ENCODE assay signal across 10 cellular contexts in genomic region chr9:90107021-90107771, GRCh38.
DNase-seq lines count a peak whose midpoint lies in the region; ATAC-seq, FAIRE-seq and TF ChIP-seq lines count a peak whose summit lies in the region.
"Had no signal": no experiment of that assay in that cellular context is flagged by ENCODE, and none has a peak within 500 bp of the region (broad histone marks: within the 10 kb centered on the region; RNA-seq: fewer than 3 reads in every experiment).

No MANE protein-coding gene starts in this region.

- no peak for ATAC-seq in A549
- peak; percentile 66 to 81 for ATAC-seq in lower lobe of right lung

- H3K4me3 ChIP-seq in A549 (no peak overlapping the region), lower lobe of right lung (no peak overlapping the region), Karpas-422 (ENCODE audit: low read length) (no peak overlapping the region)
- H3K4me3 ChIP-seq: breast epithelium had no signal

- DNase-seq in A549 (ENCODE audit: low read depth in 1 of 2, low spot score in 1 of 2) (peak; percentile 27 to 28), NCI-H1436 treated with DMSO at 0.1 percent for 48 hours (lab: John Stamatoyannopoulos, UW) (peak; percentile 4), astrocyte of the hippocampus (ENCODE audit: low read depth, low spot score) (peak; percentile 65), lower lobe of right lung (no peak), Karpas-422 (no peak), putamen (ENCODE audit: low spot score) (no peak)
- DNase-seq in activated naive CD4-positive, alpha-beta T cell (lab: John Stamatoyannopoulos, UW): no peak
- no peak for DNase-seq in activated CD4-positive, alpha-beta T cell treated with anti-CD3 and anti-CD28 coated beads for 4 hours
- DNase-seq: activated CD4-positive, alpha-beta T cell treated with anti-CD3 and anti-CD28 coated beads, Interleukin-2, amount 10 ng/mL, durations not matched to agents 7 days and 5 days had no signal

- no peaks in the 10 kb centered on the region for H3K9me2 ChIP-seq in Karpas-422 (replicated peaks; ENCODE audit: insufficient read depth, low read length)

- TF ChIP-seq RAD21 in A549 (conservative IDR thresholded peaks at IDR 0.05 in 1 of 2, IDR thresholded peaks at IDR 0.05 in 1 of 2): no peak

- no peak for TF ChIP-seq POLR2A in A549 (IDR thresholded peaks at IDR 0.05; ENCODE audit: low read length)

- H3K4me2 ChIP-seq in A549 (no peak overlapping the region), Karpas-422 (ENCODE audit: low read depth, low read length, poor library complexity, severe bottlenecking) (no peak overlapping the region)

- intact Hi-C loops in lower lobe of right lung (cut with DNase I): no loop called here

- POLR2A ChIA-PET in A549 (lab: Yijun Ruan, JAX): no interaction called here

- H3K4me1 ChIP-seq in A549 (no peaks in the 10 kb centered on the region), lower lobe of right lung (peaks cover 25% of the 10 kb centered on the region), Karpas-422 (ENCODE audit: low read length) (no peaks in the 10 kb centered on the region)
- H3K4me1 ChIP-seq: breast epithelium had no signal

- no peak for TF ChIP-seq CTCF in A549 (IDR thresholded peaks at IDR 0.05)
- TF ChIP-seq CTCF in lower lobe of right lung (IDR thresholded peaks at IDR 0.05): no peak

- H3K27me3 ChIP-seq in lower lobe of right lung (ENCODE audit: low read depth) (no peaks in the 10 kb centered on the region), Karpas-422 (ENCODE audit: low read length) (no peaks in the 10 kb centered on the region)

- CTCF ChIA-PET in A549 (lab: Yijun Ruan, JAX): interaction anchor here (0.8 to 9.1 kb wide), 5 partner anchors 112 to 649 kb away, joined by 3 to 371 read pairs (median 22); partner anchors contain the start of gene GADD45G

- no peak overlapping the region for H3K27ac ChIP-seq in A549
- H3K27ac ChIP-seq in lower lobe of right lung: no peak overlapping the region
- no peak overlapping the region for H3K27ac ChIP-seq in Karpas-422 (ENCODE audit: low read length)

- FAIRE-seq in A549 (lab: Jason Lieb, UNC): no peak

- H3K36me3 ChIP-seq in lower lobe of right lung: no peaks in the 10 kb centered on the region
- H3K36me3 ChIP-seq in Karpas-422 (ENCODE audit: insufficient read depth, low read length): no peaks in the 10 kb centered on the region
- H3K36me3 ChIP-seq: breast epithelium had no signal

- H3K9me3 ChIP-seq in A549: no peaks in the 10 kb centered on the region
- no peaks in the 10 kb centered on the region for H3K9me3 ChIP-seq in lower lobe of right lung
- no peaks in the 10 kb centered on the region for H3K9me3 ChIP-seq in Karpas-422 (ENCODE audit: low read length)
- H3K9me3 ChIP-seq: breast epithelium had no signal

- no peak overlapping the region for H3K9ac ChIP-seq in Karpas-422 (ENCODE audit: low read length)

- H2AFZ ChIP-seq in Karpas-422 (ENCODE audit: low read length): no peak overlapping the region

- TF ChIP-seq EP300 in A549 (IDR thresholded peaks at IDR 0.05): no peak

- H4K20me1 ChIP-seq in Karpas-422 (ENCODE audit: insufficient read depth, low read depth, low read length): no peaks in the 10 kb centered on the region

- H3K79me2 ChIP-seq in Karpas-422 (ENCODE audit: low read length): no peaks in the 10 kb centered on the region

- 14% methylated on average over 4 of the region's 4 CpGs for WGBS in A549 (ENCODE audit: missing lambda C conversion rate)

TF ChIP-seq in A549, 52 proteins besides CTCF, POLR2A, EP300 and RAD21:
- TF ChIP-seq FOSL2 (IDR thresholded peaks at IDR 0.05) (no peak), FOSL2 (CRISPR knock-in tag; IDR thresholded peaks at IDR 0.05) (peak; percentile 49), POLR2AphosphoS2 (conservative IDR thresholded peaks at IDR 0.05; ENCODE audit: low read length) (no peak)

Comparison
In these comparisons a context has a peak if more than half of its experiments do, and no peak if none do; other contexts are left out.
1. ATAC-seq: peak in lower lobe of right lung (2 of 2); none in A549 (0 of 2).
2. DNase-seq: peak in A549 (2 of 2), NCI-H1436 treated with DMSO at 0.1 percent for 48 hours (single experiment) and astrocyte of the hippocampus (single experiment); none in lower lobe of right lung (single experiment), activated naive CD4-positive, alpha-beta T cell (0 of 4), activated CD4-positive, alpha-beta T cell treated with anti-CD3 and anti-CD28 coated beads for 4 hours (0 of 2), Karpas-422 (single experiment) and putamen (single experiment).